Comparison of ENCODE assay signal across 1 cellular context in the genomic region with DNA sequence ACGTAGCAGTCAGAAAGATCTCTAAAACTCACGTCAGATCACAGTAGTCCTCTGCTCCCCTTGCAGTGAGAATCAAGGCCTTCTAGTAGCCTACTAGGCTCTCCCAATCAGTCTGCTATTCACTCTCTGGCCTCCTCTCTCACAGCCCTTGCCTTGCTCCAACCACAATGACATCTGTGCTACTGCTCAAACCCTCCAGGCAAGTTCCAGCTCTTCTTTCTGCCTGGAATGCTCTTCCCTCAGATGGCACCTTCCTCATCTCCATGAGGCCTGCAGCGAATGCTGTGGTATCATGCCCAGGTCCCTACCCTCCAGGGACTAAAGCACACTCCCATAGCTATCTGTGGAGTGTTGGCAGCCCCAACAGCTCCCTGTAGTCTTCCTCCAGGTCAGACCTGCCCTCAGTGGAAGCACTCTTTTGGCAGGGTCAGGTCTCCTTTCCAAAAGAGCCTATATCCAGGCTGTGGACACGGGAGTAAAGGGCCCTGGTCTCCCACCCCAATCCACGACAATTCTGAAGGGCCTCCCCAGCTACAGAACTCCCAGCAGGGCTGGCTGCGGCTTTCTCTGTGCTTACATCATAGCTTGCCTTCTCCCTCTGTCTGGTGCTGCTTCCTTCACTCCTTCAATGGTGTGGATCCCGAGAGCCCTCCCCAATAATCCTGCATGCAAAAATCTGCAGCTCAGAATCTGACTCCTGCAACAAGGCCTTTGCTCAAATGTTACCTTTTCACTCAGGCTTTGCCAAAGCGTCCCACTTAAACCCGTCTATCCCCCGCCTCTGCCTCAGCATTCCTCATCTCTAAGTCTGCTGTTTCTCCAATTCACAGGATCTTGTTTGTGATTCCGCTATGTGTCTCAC.
TF ChIP-seq lines count a peak whose summit lies in the region.

No MANE protein-coding gene starts in this region.

TF ChIP-seq in HepG2, 621 proteins besides CTCF, POLR2A, EP300 and RAD21:
- TF ChIP-seq RBM22 (optimal IDR thresholded peaks at IDR 0.05; ENCODE audit: low read length) = peak; percentile 17
- TF ChIP-seq ZNF547 (CRISPR knock-in tag; IDR thresholded peaks at IDR 0.05) = no peak
- TF ChIP-seq LCORL (IDR thresholded peaks at IDR 0.05) = no peak
- TF ChIP-seq LCORL (CRISPR knock-in tag; IDR thresholded peaks at IDR 0.05) = no peak
- TF ChIP-seq TSC22D2 (CRISPR knock-in tag; IDR thresholded peaks at IDR 0.05; ENCODE audit: borderline replicate concordance) = no peak
